ENCODE assay signal across 9 cellular contexts in genomic region chr17:37220609-37220953, GRCh38.
DNase-seq lines count a peak whose midpoint lies in the region; ATAC-seq, FAIRE-seq and TF ChIP-seq lines count a peak whose summit lies in the region.
"Had no signal": no experiment of that assay in that cellular context is flagged by ENCODE, and none has a peak within 500 bp of the region (broad histone marks: within the 10 kb centered on the region; RNA-seq: fewer than 3 reads in every experiment).

No MANE protein-coding gene starts in this region.

- TF ChIP-seq CTCF in foreskin fibroblast (IDR thresholded peaks at IDR 0.05; ENCODE audit: low read depth, low read length): peak; percentile 60
- no peak for TF ChIP-seq CTCF in pancreas (IDR thresholded peaks at IDR 0.05)

- intact Hi-C loops in pancreas (cut with DNase I): no loop called here

- DNase-seq in CD8-positive, alpha-beta memory T cell: peak in 3 of 5 donors; percentile 3 to 52 (median 8)
- DNase-seq in HEK293T (ENCODE audit: extremely low spot score): peak; percentile 6
- peak in 20 of 34 experiments; percentile 1 to 21 (median 8) for DNase-seq in T-cell
- DNase-seq in foreskin fibroblast: peak; percentile 25 to 66
- peak in 27 of 49 donors; percentile 0 to 44 (median 13) for DNase-seq in substantia nigra (lab: John Stamatoyannopoulos, UW)
- DNase-seq in pancreas: no peak

- FAIRE-seq in pancreas (lab: Jason Lieb, UNC): no peak

- POLR2A ChIA-PET in CD8-positive, alpha-beta memory T cell (lab: Charles Lee): no interaction called here
- POLR2A ChIA-PET in HEK293T (lab: Yijun Ruan, JAX) (no interaction called here), T-cell (lab: Charles Lee) (no interaction called here)

- 39 to 59% methylated on average over 1 of the region's 1 CpG for WGBS in pancreas, 2 donors

- no peaks in the 10 kb centered on the region for H3K27me3 ChIP-seq in CD8-positive, alpha-beta memory T cell (ENCODE audit: insufficient read depth, low read length, poor library complexity, severe bottlenecking)
- H3K27me3 ChIP-seq in pancreas: no peaks in the 10 kb centered on the region

- H3K9me3 Mint-ChIP-seq in CD8-positive, alpha-beta memory T cell: no peaks in the 10 kb centered on the region
- H3K9me3 Mint-ChIP-seq in T-cell: no peaks in the 10 kb centered on the region

- ATAC-seq in T-cell (replicated peaks in 1 of 4): no peak
- no peak for ATAC-seq in pancreas
- no peak for ATAC-seq in HG03565 (IDR thresholded peaks at IDR 0.05; ENCODE audit: unreplicated experiment)
- no peak for ATAC-seq in HG03457 (IDR thresholded peaks at IDR 0.05; ENCODE audit: unreplicated experiment)

- H3K4me3 ChIP-seq in CD8-positive, alpha-beta memory T cell (ENCODE audit: low read length): no peak overlapping the region
- no peak overlapping the region for H3K4me3 ChIP-seq in foreskin fibroblast (ENCODE audit: low read depth in 1 of 2, low read length in 2 of 2)
- no peak overlapping the region for H3K4me3 ChIP-seq in pancreas
- H3K4me3 ChIP-seq: thoracic aorta had no signal

- peaks cover 0 to 44% (median 11%) of the 10 kb centered on the region in 3 donors for H3K36me3 Mint-ChIP-seq in CD8-positive, alpha-beta memory T cell
- peaks cover 35% of the 10 kb centered on the region for H3K36me3 Mint-ChIP-seq in T-cell

- peak overlapping the region in 2 of 8 donors; percentile 10 to 52 for H3K27ac Mint-ChIP-seq in CD8-positive, alpha-beta memory T cell
- no peak overlapping the region for H3K27ac Mint-ChIP-seq in T-cell

- CTCF ChIA-PET in CD8-positive, alpha-beta memory T cell (lab: Charles Lee): no interaction called here
- CTCF ChIA-PET in HEK293T (lab: Yijun Ruan, JAX): no interaction called here
- CTCF ChIA-PET in T-cell (lab: Charles Lee): no interaction called here

- H3K36me3 ChIP-seq in CD8-positive, alpha-beta memory T cell (ENCODE audit: insufficient read depth, low read length): peaks cover 4% of the 10 kb centered on the region
- peaks cover 0 to 17% (median 3%) of the 10 kb centered on the region in 3 donors for H3K36me3 ChIP-seq in pancreas

- H3K4me1 ChIP-seq in CD8-positive, alpha-beta memory T cell (ENCODE audit: insufficient read depth, low read length): no peaks in the 10 kb centered on the region
- H3K4me1 ChIP-seq in pancreas: no peaks in the 10 kb centered on the region

- H3K27me3 Mint-ChIP-seq in CD8-positive, alpha-beta memory T cell: no peaks in the 10 kb centered on the region
- no peaks in the 10 kb centered on the region for H3K27me3 Mint-ChIP-seq in T-cell

- H3K9me3 ChIP-seq in CD8-positive, alpha-beta memory T cell (ENCODE audit: low read length): no peaks in the 10 kb centered on the region
- H3K9me3 ChIP-seq in pancreas: peaks cover 0 to 4% (median 0%) of the 10 kb centered on the region in 4 donors
- H3K9me3 ChIP-seq: thoracic aorta had no signal

- H3K4me1 Mint-ChIP-seq in CD8-positive, alpha-beta memory T cell: no peaks in the 10 kb centered on the region
- no peaks in the 10 kb centered on the region for H3K4me1 Mint-ChIP-seq in T-cell

- no peak overlapping the region for H3K27ac ChIP-seq in CD8-positive, alpha-beta memory T cell (ENCODE audit: low read depth, low read length)
- no peak overlapping the region for H3K27ac ChIP-seq in substantia nigra (ENCODE audit: low read depth, low read length, poor library complexity, severe bottlenecking)
- no peak overlapping the region for H3K27ac ChIP-seq in pancreas
- H3K27ac ChIP-seq: thoracic aorta had no signal

- H3K4me3 Mint-ChIP-seq in CD8-positive, alpha-beta memory T cell: no peak overlapping the region
- no peak overlapping the region for H3K4me3 Mint-ChIP-seq in T-cell

TF ChIP-seq in HEK293T, 16 proteins besides CTCF, POLR2A, EP300 and RAD21:
- no peak for TF ChIP-seq SUZ12 (IDR thresholded peaks at IDR 0.05)
- TF ChIP-seq FOXA1 (IDR thresholded peaks at IDR 0.05): no peak
- TF ChIP-seq ELF4 (IDR thresholded peaks at IDR 0.05): no peak
- TF ChIP-seq ARNT (IDR thresholded peaks at IDR 0.05): no peak
- no peak for TF ChIP-seq NFRKB (IDR thresholded peaks at IDR 0.05)
- no peak for TF ChIP-seq FOXK2 (IDR thresholded peaks at IDR 0.05)
- no peak for TF ChIP-seq LEF1 (IDR thresholded peaks at IDR 0.05; ENCODE audit: borderline replicate concordance)
- no peak for TF ChIP-seq ZNF384 (IDR thresholded peaks at IDR 0.05)
- no peak for TF ChIP-seq FOXM1 (IDR thresholded peaks at IDR 0.05; ENCODE audit: borderline replicate concordance)
- TF ChIP-seq CTBP1 (IDR thresholded peaks at IDR 0.05; ENCODE audit: borderline replicate concordance): no peak
- TF ChIP-seq BHLHE40 (IDR thresholded peaks at IDR 0.05; ENCODE audit: borderline replicate concordance): no peak
- TF ChIP-seq HDGF (IDR thresholded peaks at IDR 0.05; ENCODE audit: borderline replicate concordance): no peak
- TF ChIP-seq, protein P1, sequence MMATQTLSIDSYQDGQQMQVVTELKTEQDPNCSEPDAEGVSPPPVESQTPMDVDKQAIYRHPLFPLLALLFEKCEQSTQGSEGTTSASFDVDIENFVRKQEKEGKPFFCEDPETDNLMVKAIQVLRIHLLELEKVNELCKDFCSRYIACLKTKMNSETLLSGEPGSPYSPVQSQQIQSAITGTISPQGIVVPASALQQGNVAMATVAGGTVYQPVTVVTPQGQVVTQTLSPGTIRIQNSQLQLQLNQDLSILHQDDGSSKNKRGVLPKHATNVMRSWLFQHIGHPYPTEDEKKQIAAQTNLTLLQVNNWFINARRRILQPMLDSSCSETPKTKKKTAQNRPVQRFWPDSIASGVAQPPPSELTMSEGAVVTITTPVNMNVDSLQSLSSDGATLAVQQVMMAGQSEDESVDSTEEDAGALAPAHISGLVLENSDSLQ (IDR thresholded peaks at IDR 0.05): no peak
- no peak for TF ChIP-seq SP1 (IDR thresholded peaks at IDR 0.05)
- TF ChIP-seq TARDBP (IDR thresholded peaks at IDR 0.05): no peak
- TF ChIP-seq L3MBTL2 (conservative IDR thresholded peaks at IDR 0.05): no peak

Comparison
In these comparisons a context has a peak if more than half of its experiments do, and no peak if none do; other contexts are left out.
1. DNase-seq: peak in CD8-positive, alpha-beta memory T cell (3 of 5), HEK293T (single experiment), T-cell (20 of 34), foreskin fibroblast (2 of 2) and substantia nigra (27 of 49); none in pancreas (0 of 6).